ENCODE assay signal across 12 cellular contexts in the genomic region with DNA sequence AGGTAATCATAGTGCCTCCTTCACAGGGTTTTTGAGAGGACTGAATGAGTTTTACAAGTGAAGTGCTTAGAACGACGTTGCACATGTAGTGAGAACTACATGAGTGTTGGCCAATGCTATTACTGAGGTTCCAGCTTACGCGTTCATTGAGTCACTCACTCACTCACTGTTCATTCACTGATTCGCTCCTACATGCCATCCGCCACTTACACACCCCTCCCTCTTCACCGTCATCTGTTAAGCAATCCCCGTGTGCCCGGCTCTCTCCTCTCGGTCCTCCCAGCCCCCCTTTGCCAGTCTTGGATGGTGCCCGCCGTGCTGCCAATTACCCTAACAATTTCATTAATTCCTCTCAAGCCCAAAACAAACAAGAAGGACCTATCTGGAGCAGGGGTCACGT. TPM values are rescaled to one million over a fixed set of nuclear protein-coding genes. Genes with fewer than 3 reads are reported as not detected.
DNase-seq lines count a peak whose midpoint lies in the region; ATAC-seq and TF ChIP-seq lines count a peak whose summit lies in the region.
"Had no signal": no experiment of that assay in that cellular context is flagged by ENCODE, and none has a peak within 500 bp of the region (broad histone marks: within the 10 kb centered on the region; RNA-seq: fewer than 3 reads in every experiment).

No MANE protein-coding gene starts in this region.

- WGBS in tibial nerve, 2 donors: 74 to 79% methylated on average over 13 of the region's 13 CpGs

- H3K4me1 ChIP-seq in tibial nerve: peaks cover 3 to 59% (median 31%) of the 10 kb centered on the region in 4 donors

- peak overlapping the region in 3 of 4 donors; percentile 91 to 97 (median 96) for H3K27ac ChIP-seq in tibial nerve
- H3K27ac ChIP-seq: SJCRH30 had no signal

- ATAC-seq in GM19455 (IDR thresholded peaks at IDR 0.05; ENCODE audit: unreplicated experiment): no peak
- ATAC-seq: body of pancreas had no signal

- no peak for TF ChIP-seq CTCF in tibial nerve (IDR thresholded peaks at IDR 0.05)
- no peak for TF ChIP-seq CTCF in chondrocyte (IDR thresholded peaks at IDR 0.05)

- H3K4me3 ChIP-seq in tibial nerve: no peak overlapping the region
- H3K4me3 ChIP-seq: body of pancreas, SJCRH30 had no signal

- DNase-seq in LHCN-M2 (ENCODE audit: low read depth): peak; percentile 39
- DNase-seq in astrocyte of the hippocampus (ENCODE audit: low read depth, low spot score): peak; percentile 70
- DNase-seq in kidney tubule cell (ENCODE audit: low spot score): peak; percentile 60
- DNase-seq in tibial nerve (ENCODE audit: low spot score in 2 of 2): peak in 1 of 2 donors; percentile 71
- DNase-seq in activated CD4-positive, CD25-positive, alpha-beta regulatory T cell (lab: John Stamatoyannopoulos, UW): no peak
- no peak for DNase-seq in chondrocyte (ENCODE audit: low spot score)
- DNase-seq: activated CD4-positive, alpha-beta T cell treated with anti-CD3 and anti-CD28 coated beads, Interleukin-2, amount 50 U/mL, for 48 hours; body of pancreas; GF-D8; MM.1S; SJCRH30 had no signal

- TF ChIP-seq EP300 in tibial nerve (IDR thresholded peaks at IDR 0.05): peak in 1 of 2 donors; percentile 73

- no peaks in the 10 kb centered on the region for H3K36me3 ChIP-seq in tibial nerve
- H3K36me3 ChIP-seq: SJCRH30 had no signal

- H3K36me3 Mint-ChIP-seq in chondrocyte (ENCODE audit: low read depth): no peaks in the 10 kb centered on the region

- TF ChIP-seq POLR2A in tibial nerve (IDR thresholded peaks at IDR 0.05): no peak

- no peaks in the 10 kb centered on the region for H3K27me3 Mint-ChIP-seq in chondrocyte (ENCODE audit: low read depth)

- H3K27me3 ChIP-seq in tibial nerve: no peaks in the 10 kb centered on the region
- H3K27me3 ChIP-seq: body of pancreas, SJCRH30 had no signal

- H3K9me3 ChIP-seq in tibial nerve: no peaks in the 10 kb centered on the region
- H3K9me3 ChIP-seq: body of pancreas, SJCRH30 had no signal

- H3K4me3 Mint-ChIP-seq in chondrocyte (ENCODE audit: unreplicated experiment): no peak overlapping the region

- no peaks in the 10 kb centered on the region for H3K9me3 Mint-ChIP-seq in chondrocyte (ENCODE audit: low read depth)

- H3K27ac Mint-ChIP-seq in chondrocyte (ENCODE audit: unreplicated experiment): no peak overlapping the region

- peaks cover 47% of the 10 kb centered on the region for H3K4me1 Mint-ChIP-seq in chondrocyte (ENCODE audit: low read depth)

RNA-seq across cellular contexts. Expression of gene EPHA2, which starts 27.3 kb away (rescaled TPM):
- total RNA-seq in LHCN-M2 (2014; rRNA removed) (60.1 and 73.1 TPM in 2 replicates), tibial nerve (10 to 100 TPM; 30.0 to 66.9 (median 35.9) TPM), chondrocyte (38.5 to 47.4 TPM (median 40.0 TPM) in 3 replicates)
- polyA plus RNA-seq in LHCN-M2 (2012): 49.4 TPM

RNA-seq across cellular contexts. Expression of gene ARHGEF19, which starts 29.3 kb away (rescaled TPM):
- total RNA-seq in LHCN-M2 (2014; rRNA removed) (1.9 TPM in 2 replicates), tibial nerve (10 to 100 TPM in 2 of 4 donors, 1 to 10 TPM in 2; 7.8 to 19.3 (median 11.1) TPM), chondrocyte (14.4 to 17.7 TPM (median 16.1 TPM) in 3 replicates)
- 2.1 TPM for polyA plus RNA-seq in LHCN-M2 (2012)

RNA-seq across cellular contexts. Expression of gene CPLANE2, which starts 53.8 kb away (rescaled TPM):
- 5.2 and 7.1 TPM in 2 replicates for total RNA-seq in LHCN-M2 (2014; rRNA removed)
- 5.4 TPM for polyA plus RNA-seq in LHCN-M2 (2012)
- 10 to 100 TPM in 2 of 4 donors, 1 to 10 TPM in 2; 3.6 to 14.4 (median 9.6) TPM for total RNA-seq in tibial nerve
- total RNA-seq in chondrocyte: 8.5 to 12.3 TPM (median 12.0 TPM) in 3 replicates

Comparison
In these comparisons a context has a peak if more than half of its experiments do, and no peak if none do; other contexts are left out.
1. DNase-seq: peak in LHCN-M2 (single experiment), astrocyte of the hippocampus (single experiment) and kidney tubule cell (single experiment); none in activated CD4-positive, CD25-positive, alpha-beta regulatory T cell (0 of 4) and chondrocyte (single experiment).